ENCODE assay signal across 13 cellular contexts in genomic region chr16:87789437-87790277, GRCh38. TPM values are rescaled to one million over a fixed set of nuclear protein-coding genes. Genes with fewer than 3 reads are reported as not detected.
DNase-seq lines count a peak whose midpoint lies in the region; ATAC-seq, FAIRE-seq and TF ChIP-seq lines count a peak whose summit lies in the region.
"Had no signal": no experiment of that assay in that cellular context is flagged by ENCODE, and none has a peak within 500 bp of the region (broad histone marks: within the 10 kb centered on the region; RNA-seq: fewer than 3 reads in every experiment).

No MANE protein-coding gene starts in this region.

- no peak overlapping the region for H3K4me3 ChIP-seq in A549
- no peak overlapping the region for H3K4me3 ChIP-seq in ovary
- H3K4me3 ChIP-seq in CD8-positive, alpha-beta memory T cell (ENCODE audit: low read length) = no peak overlapping the region

- H3K4me2 ChIP-seq in A549 = peak overlapping the region; percentile 72

- peak; percentile 90 to 91 for ATAC-seq in A549
- ATAC-seq in left lobe of liver = peak; percentile 63
- no peak for ATAC-seq in GM19023 (IDR thresholded peaks at IDR 0.05; ENCODE audit: unreplicated experiment)

- H3K36me3 ChIP-seq in ovary = no peaks in the 10 kb centered on the region
- no peaks in the 10 kb centered on the region for H3K36me3 ChIP-seq in CD8-positive, alpha-beta memory T cell (ENCODE audit: insufficient read depth, low read length)

- peaks cover 25% of the 10 kb centered on the region for H3K4me1 Mint-ChIP-seq in MCF 10A (ENCODE audit: insufficient read depth, unreplicated experiment)
- no peaks in the 10 kb centered on the region for H3K4me1 Mint-ChIP-seq in CD8-positive, alpha-beta memory T cell

- intact Hi-C loops in MCF 10A (cut with micrococcal nuclease) = loop anchor here (1.0 kb wide), 1 partner anchor 17 kb away; no protein-coding TSS in a partner anchor
- intact Hi-C loops in ovary (cut with DNase I) = loop anchor here in 1 of 4 donors (10.0 kb wide), 1 partner anchor 65 kb away; no protein-coding TSS in a partner anchor

- TF ChIP-seq CTCF in A549 (IDR thresholded peaks at IDR 0.05) (no peak), MCF 10A (IDR thresholded peaks at IDR 0.05; ENCODE audit: unreplicated experiment) (no peak), ovary (IDR thresholded peaks at IDR 0.05) (no peak)

- H3K9me3 Mint-ChIP-seq in MCF 10A (ENCODE audit: unreplicated experiment) = no peaks in the 10 kb centered on the region
- H3K9me3 Mint-ChIP-seq in CD8-positive, alpha-beta memory T cell = no peaks in the 10 kb centered on the region
- H3K9me3 Mint-ChIP-seq: nephron progenitor cell had no signal

- peak; percentile 98 for FAIRE-seq in A549 (lab: Jason Lieb, UNC)
- peak; percentile 95 for FAIRE-seq in HTR-8/SVneo (lab: Jason Lieb, UNC)
- FAIRE-seq in GM19239 (lab: Jason Lieb, UNC) = no peak
- FAIRE-seq: GM18507 had no signal

- no peaks in the 10 kb centered on the region for H3K27me3 ChIP-seq in ovary
- no peaks in the 10 kb centered on the region for H3K27me3 ChIP-seq in CD8-positive, alpha-beta memory T cell (ENCODE audit: insufficient read depth, low read length, poor library complexity, severe bottlenecking)

- peaks cover 84% of the 10 kb centered on the region for H3K4me1 ChIP-seq in A549
- peaks cover 2% of the 10 kb centered on the region for H3K4me1 ChIP-seq in ovary (ENCODE audit: insufficient read depth)
- H3K4me1 ChIP-seq in CD8-positive, alpha-beta memory T cell (ENCODE audit: insufficient read depth, low read length) = no peaks in the 10 kb centered on the region

- TF ChIP-seq RAD21 in A549 (conservative IDR thresholded peaks at IDR 0.05 in 1 of 2, IDR thresholded peaks at IDR 0.05 in 1 of 2) = no peak; a peak in 3 of 5 replicates

- H3K36me3 Mint-ChIP-seq in MCF 10A (ENCODE audit: insufficient read depth, unreplicated experiment) = no peaks in the 10 kb centered on the region
- H3K36me3 Mint-ChIP-seq in CD8-positive, alpha-beta memory T cell = no peaks in the 10 kb centered on the region
- H3K36me3 Mint-ChIP-seq: activated naive CD8-positive, alpha-beta T cell had no signal

- 2% methylated on average over 20 of the region's 20 CpGs for WGBS in A549 (ENCODE audit: missing lambda C conversion rate)
- 67 to 81% (median 68%) methylated on average over 20 of the region's 20 CpGs for WGBS in ovary, 3 donors

- DNase-seq in A549 (ENCODE audit: low read depth in 1 of 2, low spot score in 1 of 2) = peak; percentile 98 to 100
- peak; percentile 81 for DNase-seq in HTR-8/SVneo (ENCODE audit: insufficient read length, low spot score)
- peak; percentile 99 for DNase-seq in MCF 10A (ENCODE audit: unreplicated experiment)
- peak; percentile 88 for DNase-seq in left lobe of liver (ENCODE audit: low spot score)
- DNase-seq in GM19239 (ENCODE audit: insufficient read length, low spot score) = no peak
- no peak for DNase-seq in ovary
- DNase-seq in CD8-positive, alpha-beta memory T cell = no peak
- DNase-seq: activated CD4-positive, alpha-beta T cell treated with anti-CD3 and anti-CD28 coated beads for 1 hour; erythroblast; nephron progenitor cell had no signal

- peak overlapping the region; percentile 93 for H3K27ac Mint-ChIP-seq in MCF 10A (ENCODE audit: low read depth, unreplicated experiment)
- no peak overlapping the region for H3K27ac Mint-ChIP-seq in CD8-positive, alpha-beta memory T cell
- H3K27ac Mint-ChIP-seq: activated naive CD8-positive, alpha-beta T cell had no signal

- H3K27ac ChIP-seq in A549 (peak overlapping the region; percentile 95 to 96), ovary (no peak overlapping the region)
- no peak overlapping the region for H3K27ac ChIP-seq in CD8-positive, alpha-beta memory T cell (ENCODE audit: low read depth, low read length)

- TF ChIP-seq EP300 in A549 (IDR thresholded peaks at IDR 0.05) (peak; percentile 89 to 98), ovary (IDR thresholded peaks at IDR 0.05) (no peak)

- peak; percentile 35; the same call in 1 of the 2 replicates for TF ChIP-seq POLR2A in A549 (IDR thresholded peaks at IDR 0.05; ENCODE audit: low read length)
- TF ChIP-seq POLR2A in ovary (IDR thresholded peaks at IDR 0.05) = no peak

- no peaks in the 10 kb centered on the region for H3K9me3 ChIP-seq in A549
- H3K9me3 ChIP-seq in ovary = no peaks in the 10 kb centered on the region
- H3K9me3 ChIP-seq in CD8-positive, alpha-beta memory T cell (ENCODE audit: low read length) = no peaks in the 10 kb centered on the region

- BruUV-seq in MCF 10A (replicated peaks; lab: Mats Ljungman, UMichigan) = TSS peak; percentile 64

- POLR2A ChIA-PET in A549 (lab: Yijun Ruan, JAX) (interaction anchor here (0.7 to 3.7 kb wide), 15 partner anchors 9 to 81 kb away, joined by 3 to 44 read pairs (median 7); partner anchors contain the start of gene SLC7A5), MCF 10A (lab: Yijun Ruan, JAX) (interaction anchor here (0.5 to 10.2 kb wide), 24 partner anchors 9 to 1126 kb away, joined by 3 to 349 read pairs (median 9); partner anchors contain the start of genes BANP, FBXO31, KLHDC4 and SLC7A5)
- POLR2A ChIA-PET in CD8-positive, alpha-beta memory T cell (lab: Charles Lee) = no interaction called here

- peak overlapping the region; percentile 17 for H3K4me3 Mint-ChIP-seq in MCF 10A (ENCODE audit: unreplicated experiment)
- no peak overlapping the region for H3K4me3 Mint-ChIP-seq in CD8-positive, alpha-beta memory T cell
- H3K4me3 Mint-ChIP-seq: activated naive CD8-positive, alpha-beta T cell; nephron progenitor cell had no signal

- CTCF ChIA-PET in A549 (lab: Yijun Ruan, JAX) = interaction anchor here (0.8 to 10.0 kb wide), 14 partner anchors 9 to 81 kb away, joined by 3 to 147 read pairs (median 6); no protein-coding TSS in a partner anchor
- CTCF ChIA-PET in MCF 10A (lab: Yijun Ruan, JAX) = interaction anchor here (1.1 to 8.1 kb wide), 6 partner anchors 10 to 82 kb away, joined by 4 to 75 read pairs (median 6); no protein-coding TSS in a partner anchor
- CTCF ChIA-PET in CD8-positive, alpha-beta memory T cell (lab: Charles Lee) = interaction anchor here (6.1 kb wide), 1 partner anchor 10 kb away, joined by 27 read pairs; no protein-coding TSS in a partner anchor

- H3K27me3 Mint-ChIP-seq in MCF 10A (ENCODE audit: insufficient read depth, unreplicated experiment) = no peaks in the 10 kb centered on the region
- H3K27me3 Mint-ChIP-seq in CD8-positive, alpha-beta memory T cell = peaks cover 0 to 5% of the 10 kb centered on the region in 2 donors
- H3K27me3 Mint-ChIP-seq: activated naive CD8-positive, alpha-beta T cell had no signal

TF ChIP-seq in A549, 52 proteins besides CTCF, POLR2A, EP300 and RAD21 (continues in another document):
- TF ChIP-seq HEYL (CRISPR knock-in tag; IDR thresholded peaks at IDR 0.05) (no peak), SMC3 (IDR thresholded peaks at IDR 0.05) (0 out of 3 replicates have a peak, but pooled peaks have one; percentile 6), HMGXB4 (CRISPR knock-in tag; IDR thresholded peaks at IDR 0.05; ENCODE audit: borderline replicate concordance) (no peak), SREBF2 (IDR thresholded peaks at IDR 0.05) (no peak), ZC3H11A (IDR thresholded peaks at IDR 0.05) (no peak), ESRRA (IDR thresholded peaks at IDR 0.05; ENCODE audit: borderline replicate concordance, low read length) (peak; percentile 95), CEBPB (IDR thresholded peaks at IDR 0.05) (peak; percentile 81 to 84), E2F6 (IDR thresholded peaks at IDR 0.05; ENCODE audit: borderline replicate concordance, low read depth) (peak; percentile 20), PHF8 (IDR thresholded peaks at IDR 0.05; ENCODE audit: borderline replicate concordance, low read depth) (no peak), ZSCAN20 (CRISPR knock-in tag; IDR thresholded peaks at IDR 0.05) (peak; percentile 91), CBX2 (IDR thresholded peaks at IDR 0.05; ENCODE audit: borderline replicate concordance, low read depth) (no peak), RFX5 (IDR thresholded peaks at IDR 0.05) (no peak), ZFP36 (IDR thresholded peaks at IDR 0.05; ENCODE audit: borderline replicate concordance, partially characterized antibody) (peak; percentile 44), MAFK (IDR thresholded peaks at IDR 0.05; ENCODE audit: partially characterized antibody) (peak; percentile 95), JUN (IDR thresholded peaks at IDR 0.05) (peak; percentile 40 to 96; a peak in 3 of 5 replicates), CBX8 (IDR thresholded peaks at IDR 0.05) (no peak)

RNA-seq across cellular contexts. Expression of gene KLHDC4, which starts 23.9 kb away (rescaled TPM):
- 22.6 and 25.9 TPM in 2 replicates for polyA plus RNA-seq in A549 (2011; rRNA removed)
- polyA plus RNA-seq in A549 (2012; cell fraction: cytosol; rRNA removed) = 49.9 and 55.6 TPM in 2 replicates
- polyA plus RNA-seq in A549 (2012; cell fraction: nucleus; rRNA removed) = 197 and 201 TPM in 2 replicates
- polyA plus RNA-seq in A549 (2017; fragmentation: RNase III; extraction: RNeasy Plus Mini Kit Qiagen cat#74134 plus additional on column Dnase treatment) = 34.8 to 38.2 TPM (median 37.2 TPM) in 3 replicates
- 30.0 and 33.8 TPM in 2 replicates for polyA minus RNA-seq in A549 (2011; rRNA and poly(A)+ RNA removed)
- total RNA-seq in MCF 10A (2022) = 82.9 and 106 TPM in 2 replicates
- total RNA-seq in left lobe of liver = 17.2 TPM
- 10 to 100 TPM; 24.1 to 35.9 (median 30.5) TPM for total RNA-seq in ovary
- 10 to 100 TPM; 16.2 to 22.7 TPM for polyA plus RNA-seq in ovary
- total RNA-seq in CD8-positive, alpha-beta memory T cell = 10 to 100 TPM; 71.5 to 77.3 TPM
- polyA plus RNA-seq in CD8-positive, alpha-beta memory T cell = 35.5 TPM

Comparison
In these comparisons a context has a peak if more than half of its experiments do, and no peak if none do; other contexts are left out.
1. DNase-seq: peak in A549 (2 of 2), HTR-8/SVneo (single experiment), MCF 10A (single experiment) and left lobe of liver (single experiment); none in GM19239 (single experiment), ovary (0 of 5) and CD8-positive, alpha-beta memory T cell (0 of 5).
2. H3K27ac ChIP-seq: peak in A549 (2 of 2); none in ovary (0 of 2) and CD8-positive, alpha-beta memory T cell (single experiment).